Comparison of ENCODE assay signal across 8 cellular contexts in genomic region chr3:39051649-39052557, GRCh38. TPM values are rescaled to one million over a fixed set of nuclear protein-coding genes. Genes with fewer than 3 reads are reported as not detected.
A peak's percentile ranks its signal among the peaks of the same experiment; 100 is the strongest.
DNase-seq lines count a peak whose midpoint lies in the region; ATAC-seq and TF ChIP-seq lines count a peak whose summit lies in the region.

TSS of gene SCN11A (minus strand) at chr3:39051944. CDS start at chr3:38950362, 101,582 bp downstream.
TSS of gene WDR48 (plus strand) at chr3:39052016. CDS start at chr3:39052026, 10 bp downstream.

- peak; percentile 80 to 93 for TF ChIP-seq POLR2A in tibial nerve (IDR thresholded peaks at IDR 0.05)

- H3K9ac ChIP-seq in SU-DHL-6 (ENCODE audit: low read length), result peak within 1 kb of the TSS; percentile 62
- peak within 1 kb of the TSS; percentile 91 for H3K9ac ChIP-seq in adipocyte (ENCODE audit: low read length)
- H3K9ac ChIP-seq in parathyroid adenoma, result peak within 1 kb of the TSS; percentile 84

- H4K20me1 ChIP-seq in SU-DHL-6 (ENCODE audit: low read depth, low read length), result no peaks in the 10 kb centered on the region

- peaks cover 14% of the 10 kb centered on the region for H3K4me1 ChIP-seq in adipocyte (ENCODE audit: control insufficient read depth, insufficient read depth, low read length)
- peaks cover 5% of the 10 kb centered on the region for H3K4me1 ChIP-seq in parathyroid adenoma
- H3K4me1 ChIP-seq in tibial nerve, result peaks cover 0 to 44% (median 12%) of the 10 kb centered on the region in 4 donors

- TF ChIP-seq CTCF in GM12875 (IDR thresholded peaks at IDR 0.05; ENCODE audit: borderline replicate concordance, insufficient read depth, low read depth, low read length) (no peak), SU-DHL-6 (IDR thresholded peaks at IDR 0.05; ENCODE audit: insufficient read depth, low read length, poor library complexity, severe bottlenecking) (no peak), parathyroid adenoma (IDR thresholded peaks at IDR 0.05) (no peak), tibial nerve (IDR thresholded peaks at IDR 0.05) (no peak)

- H3K9me3 ChIP-seq in SU-DHL-6 (ENCODE audit: insufficient read depth, low read length) (no peaks in the 10 kb centered on the region), adipocyte (ENCODE audit: control insufficient read depth, low read length) (no peaks in the 10 kb centered on the region), parathyroid adenoma (ENCODE audit: control insufficient read depth, low read length) (no peaks in the 10 kb centered on the region), tibial nerve (no peaks in the 10 kb centered on the region)

- no peaks in the 10 kb centered on the region for H3K36me3 ChIP-seq in SU-DHL-6 (ENCODE audit: low read length)
- no peaks in the 10 kb centered on the region for H3K36me3 ChIP-seq in adipocyte (ENCODE audit: control insufficient read depth, insufficient read depth, low read length, severe bottlenecking)
- H3K36me3 ChIP-seq in parathyroid adenoma (ENCODE audit: control insufficient read depth, insufficient read depth, low read length), result no peaks in the 10 kb centered on the region
- H3K36me3 ChIP-seq in tibial nerve, result no peaks in the 10 kb centered on the region

- H3K27me3 ChIP-seq in SU-DHL-6 (ENCODE audit: low read length), result no peaks in the 10 kb centered on the region
- no peaks in the 10 kb centered on the region for H3K27me3 ChIP-seq in adipocyte (replicated peaks; ENCODE audit: control insufficient read depth, insufficient read depth, low read length)
- H3K27me3 ChIP-seq in parathyroid adenoma (ENCODE audit: control insufficient read depth, insufficient read depth, low read length), result no peaks in the 10 kb centered on the region
- H3K27me3 ChIP-seq in tibial nerve, result no peaks in the 10 kb centered on the region

- 1% methylated on average over 47 to 58 of the region's 68 CpGs for WGBS in tibial nerve, 2 donors

- H3K79me2 ChIP-seq in SU-DHL-6 (ENCODE audit: insufficient read depth, low read length) (0 out of 2 replicates have a peak, but pooled peaks cover under 1% of the 10 kb centered on the region), parathyroid adenoma (peaks cover 14% of the 10 kb centered on the region)

- no peaks in the 10 kb centered on the region for H3K9me2 ChIP-seq in SU-DHL-6 (replicated peaks; ENCODE audit: insufficient read depth, low read length)

- no peaks in the 10 kb centered on the region for H3F3A ChIP-seq in SU-DHL-6 (ENCODE audit: insufficient read depth)

- H3K4me2 ChIP-seq in SU-DHL-6 (ENCODE audit: low read depth, low read length, poor library complexity, severe bottlenecking) (peak within 1 kb of the TSS; percentile 67), parathyroid adenoma (ENCODE audit: low read length) (peak within 1 kb of the TSS; percentile 65)

- TF ChIP-seq EP300 in tibial nerve (IDR thresholded peaks at IDR 0.05), result peak; percentile 55 to 99

- DNase-seq in NCI-H1417 (lab: John Stamatoyannopoulos, UW), result peak; percentile 82 to 95 (median 82)
- peak; percentile 97 for DNase-seq in adipocyte (ENCODE audit: low read depth)
- DNase-seq in cardiac septum (ENCODE audit: low spot score), result peak; percentile 98
- DNase-seq in tibial nerve (ENCODE audit: low spot score in 2 of 2), result peak; percentile 92 to 96

- peak; percentile 99 for ATAC-seq in HG02763 (IDR thresholded peaks at IDR 0.05; ENCODE audit: unreplicated experiment)

- H2AFZ ChIP-seq in SU-DHL-6 (ENCODE audit: low read depth, low read length, severe bottlenecking) (peak within 1 kb of the TSS; percentile 86), parathyroid adenoma (peak within 1 kb of the TSS; percentile 98)

- intact Hi-C loops in cardiac septum (cut with DNase I), result no loop called here

- no peak within 1 kb of the TSS for H3K27ac ChIP-seq in SU-DHL-6 (ENCODE audit: low read depth, low read length)
- peak within 1 kb of the TSS; percentile 90 for H3K27ac ChIP-seq in parathyroid adenoma
- peak within 1 kb of the TSS; percentile 82 to 96 (median 94) for H3K27ac ChIP-seq in tibial nerve

- H3K4me3 ChIP-seq in GM12875 (ENCODE audit: low read depth, low read length), result peak within 1 kb of the TSS; percentile 82
- peak within 1 kb of the TSS; percentile 75 for H3K4me3 ChIP-seq in SU-DHL-6 (ENCODE audit: insufficient read depth, low read length, poor library complexity, severe bottlenecking)
- H3K4me3 ChIP-seq in adipocyte (ENCODE audit: low read length), result peak within 1 kb of the TSS; percentile 98
- peak within 1 kb of the TSS; percentile 72 for H3K4me3 ChIP-seq in parathyroid adenoma (ENCODE audit: low read depth, low read length)
- peak within 1 kb of the TSS; percentile 77 to 99 (median 96) for H3K4me3 ChIP-seq in tibial nerve

RNA-seq across cellular contexts. Expression of gene SCN11A, which starts in this region (rescaled TPM):
- total RNA-seq in cardiac septum (0.05 TPM), tibial nerve (under 1 TPM; 0.21 to 0.98 (median 0.59) TPM)

RNA-seq across cellular contexts. Expression of gene WDR48, which starts in this region (rescaled TPM):
- total RNA-seq in cardiac septum (24.5 TPM), tibial nerve (10 to 100 TPM; 25.2 to 42.6 (median 36.5) TPM)
